In the genomic region with DNA sequence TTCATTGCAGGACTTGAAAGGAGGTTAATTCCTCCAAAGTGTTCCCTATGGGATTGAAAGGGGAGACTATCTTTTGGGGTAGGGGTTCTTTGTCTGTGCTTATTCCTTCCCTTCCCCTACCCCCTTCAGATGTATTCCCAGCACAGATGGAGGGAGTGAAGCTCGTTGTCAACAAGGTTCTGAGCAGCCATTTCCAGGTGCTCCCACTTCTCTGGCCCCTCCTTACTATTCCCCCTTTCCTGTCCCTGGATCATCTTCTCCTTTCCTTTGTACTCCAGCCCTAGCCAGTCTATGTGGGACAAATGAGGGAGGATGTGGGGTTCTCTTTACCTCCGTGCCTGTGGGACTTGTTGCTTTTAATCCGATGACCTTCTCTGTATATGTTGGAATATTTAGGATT, we compare ENCODE assay signal across 1 cellular context.
TF ChIP-seq lines count a peak whose summit lies in the region.

No MANE protein-coding gene starts in this region.

TF ChIP-seq in K562, 482 proteins besides CTCF, POLR2A, EP300 and RAD21:
- TF ChIP-seq BRD9 (IDR thresholded peaks at IDR 0.05; ENCODE audit: low read depth, partially characterized antibody): peak; percentile 44
- TF ChIP-seq ZNF589 (CRISPR knock-in tag; IDR thresholded peaks at IDR 0.05; ENCODE audit: low read depth): 0 out of 2 replicates have a peak, but pooled peaks have one; percentile 6
- TF ChIP-seq PTBP1 (IDR thresholded peaks at IDR 0.05; ENCODE audit: low read depth, low read length): no peak
- TF ChIP-seq TCF7 (IDR thresholded peaks at IDR 0.05; ENCODE audit: borderline replicate concordance): no peak
- peak in 1 of 3 experiments; percentile 74 for TF ChIP-seq YY1 (IDR thresholded peaks at IDR 0.05; ENCODE audit: borderline replicate concordance in 1 of 3, control insufficient read depth in 1 of 3, extremely low read depth in 1 of 3, insufficient read depth in 3 of 3, insufficient read length in 1 of 3, insufficient replicate concordance in 2 of 3, low read depth in 1 of 3, low read length in 2 of 3)
- TF ChIP-seq, protein P1, sequence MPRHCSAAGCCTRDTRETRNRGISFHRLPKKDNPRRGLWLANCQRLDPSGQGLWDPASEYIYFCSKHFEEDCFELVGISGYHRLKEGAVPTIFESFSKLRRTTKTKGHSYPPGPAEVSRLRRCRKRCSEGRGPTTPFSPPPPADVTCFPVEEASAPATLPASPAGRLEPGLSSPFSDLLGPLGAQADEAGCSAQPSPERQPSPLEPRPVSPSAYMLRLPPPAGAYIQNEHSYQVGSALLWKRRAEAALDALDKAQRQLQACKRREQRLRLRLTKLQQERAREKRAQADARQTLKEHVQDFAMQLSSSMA (CRISPR knock-in tag; IDR thresholded peaks at IDR 0.05): no peak
- no peak for TF ChIP-seq RBM17 (IDR thresholded peaks at IDR 0.05; ENCODE audit: borderline replicate concordance, low read depth, low read length)
- no peak for TF ChIP-seq KDM5B (IDR thresholded peaks at IDR 0.05; ENCODE audit: insufficient replicate concordance, low read depth, low read length)
- TF ChIP-seq, protein P2, sequence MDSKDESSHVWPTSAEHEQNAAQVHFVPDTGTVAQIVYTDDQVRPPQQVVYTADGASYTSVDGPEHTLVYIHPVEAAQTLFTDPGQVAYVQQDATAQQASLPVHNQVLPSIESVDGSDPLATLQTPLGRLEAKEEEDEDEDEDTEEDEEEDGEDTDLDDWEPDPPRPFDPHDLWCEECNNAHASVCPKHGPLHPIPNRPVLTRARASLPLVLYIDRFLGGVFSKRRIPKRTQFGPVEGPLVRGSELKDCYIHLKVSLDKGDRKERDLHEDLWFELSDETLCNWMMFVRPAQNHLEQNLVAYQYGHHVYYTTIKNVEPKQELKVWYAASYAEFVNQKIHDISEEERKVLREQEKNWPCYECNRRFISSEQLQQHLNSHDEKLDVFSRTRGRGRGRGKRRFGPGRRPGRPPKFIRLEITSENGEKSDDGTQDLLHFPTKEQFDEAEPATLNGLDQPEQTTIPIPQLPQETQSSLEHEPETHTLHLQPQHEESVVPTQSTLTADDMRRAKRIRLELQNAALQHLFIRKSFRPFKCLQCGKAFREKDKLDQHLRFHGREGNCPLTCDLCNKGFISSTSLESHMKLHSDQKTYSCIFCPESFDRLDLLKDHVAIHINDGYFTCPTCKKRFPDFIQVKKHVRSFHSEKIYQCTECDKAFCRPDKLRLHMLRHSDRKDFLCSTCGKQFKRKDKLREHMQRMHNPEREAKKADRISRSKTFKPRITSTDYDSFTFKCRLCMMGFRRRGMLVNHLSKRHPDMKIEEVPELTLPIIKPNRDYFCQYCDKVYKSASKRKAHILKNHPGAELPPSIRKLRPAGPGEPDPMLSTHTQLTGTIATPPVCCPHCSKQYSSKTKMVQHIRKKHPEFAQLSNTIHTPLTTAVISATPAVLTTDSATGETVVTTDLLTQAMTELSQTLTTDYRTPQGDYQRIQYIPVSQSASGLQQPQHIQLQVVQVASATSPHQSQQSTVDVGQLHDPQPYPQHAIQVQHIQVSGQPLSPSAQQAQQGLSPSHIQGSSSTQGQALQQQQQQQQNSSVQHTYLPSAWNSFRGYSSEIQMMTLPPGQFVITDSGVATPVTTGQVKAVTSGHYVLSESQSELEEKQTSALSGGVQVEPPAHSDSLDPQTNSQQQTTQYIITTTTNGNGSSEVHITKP (IDR thresholded peaks at IDR 0.05; ENCODE audit: partially characterized antibody): peak; percentile 16
- no peak for TF ChIP-seq ZNF507 (tag; conservative IDR thresholded peaks at IDR 0.05)
